In genomic region chr3:138946554-138947302, GRCh38 we compare ENCODE assay signal across 8 cellular contexts. TPM values are rescaled to one million over a fixed set of nuclear protein-coding genes. Genes with fewer than 3 reads are reported as not detected.
DNase-seq lines count a peak whose midpoint lies in the region; ATAC-seq and TF ChIP-seq lines count a peak whose summit lies in the region.

Gene FOXL2, minus strand, starts transcription at chr3:138947137. Its CDS starts 415 bp downstream, at chr3:138946722.
Gene FOXL2NB, plus strand, starts transcription at chr3:138947217. Its CDS starts 148 bp downstream, at chr3:138947365.

- H3K4me3 ChIP-seq in BLaER1 treated with 17β-estradiol and CSF1 and Interleukin-3, amounts not matched to agents 10 nM and 100 nM, result peak within 1 kb of the TSS; percentile 46 to 69 (median 54)
- H3K4me3 ChIP-seq in adrenal gland, result peak within 1 kb of the TSS in 2 of 4 donors; percentile 19 to 64
- H3K4me3 ChIP-seq in thyroid gland (replicated peaks in 1 of 3), result peak within 1 kb of the TSS in 1 of 3 donors; percentile 21

- peak; percentile 41 for DNase-seq in HuH-7.5 (ENCODE audit: low spot score)
- peak; percentile 55 to 77 (median 75) for DNase-seq in adrenal gland
- peak; percentile 66 for DNase-seq in iris pigment epithelial cell (ENCODE audit: low read depth)
- DNase-seq in stimulated activated naive CD8-positive, alpha-beta T cell treated with anti-CD3 and anti-CD28 coated beads, Interleukin-15, Interleukin-2, amounts not matched to agents 100 U/mL and 50 U/mL, for 24 hours, result peak; percentile 32
- no peak for DNase-seq in thyroid gland
- no peak for DNase-seq in LoVo (ENCODE audit: low spot score)

- no peaks in the 10 kb centered on the region for H3K36me3 ChIP-seq in BLaER1 treated with 17β-estradiol and CSF1 and Interleukin-3, amounts not matched to agents 10 nM and 100 nM
- H3K36me3 ChIP-seq in adrenal gland (replicated peaks in 1 of 2), result no peaks in the 10 kb centered on the region
- no peaks in the 10 kb centered on the region for H3K36me3 ChIP-seq in thyroid gland

- H4K20me1 ChIP-seq in BLaER1 treated with 17β-estradiol and CSF1 and Interleukin-3, amounts not matched to agents 10 nM and 100 nM, result peaks cover 0 to 98% (median 88%) of the 10 kb centered on the region in 11 experiments; a peak in 19 of 22 replicates

- H3K27me3 ChIP-seq in BLaER1 treated with 17β-estradiol and CSF1 and Interleukin-3, amounts not matched to agents 10 nM and 100 nM, result peaks cover 100% of the 10 kb centered on the region in 11 experiments
- H3K27me3 ChIP-seq in adrenal gland (peaks cover 68% of the 10 kb centered on the region), thyroid gland (peaks cover 72% of the 10 kb centered on the region)

- no peaks in the 10 kb centered on the region for H3K9me3 ChIP-seq in BLaER1 treated with 17β-estradiol and CSF1 and Interleukin-3, amounts not matched to agents 10 nM and 100 nM (replicated peaks in 1 of 11)
- H3K9me3 ChIP-seq in adrenal gland (replicated peaks in 1 of 3) (no peaks in the 10 kb centered on the region), thyroid gland (no peaks in the 10 kb centered on the region)

- peak within 1 kb of the TSS; percentile 70 to 99 (median 84) for H3K4me2 ChIP-seq in BLaER1 treated with 17β-estradiol and CSF1 and Interleukin-3, amounts not matched to agents 10 nM and 100 nM

- H3K27ac ChIP-seq in BLaER1 treated with 17β-estradiol and CSF1 and Interleukin-3, amounts not matched to agents 10 nM and 100 nM, result no peak within 1 kb of the TSS
- H3K27ac ChIP-seq in adrenal gland (peak within 1 kb of the TSS in 3 of 5 donors; percentile 6 to 74 (median 68)), thyroid gland (no peak within 1 kb of the TSS)

- TF ChIP-seq CTCF in adrenal gland (IDR thresholded peaks at IDR 0.05), result no peak
- TF ChIP-seq CTCF in thyroid gland (IDR thresholded peaks at IDR 0.05), result no peak

- peak within 1 kb of the TSS in 5 of 11 experiments; percentile 20 to 39 (median 36); a peak in 6 of 22 replicates for H3K9ac ChIP-seq in BLaER1 treated with 17β-estradiol and CSF1 and Interleukin-3, amounts not matched to agents 10 nM and 100 nM

- H3K4me1 ChIP-seq in BLaER1 treated with 17β-estradiol and CSF1 and Interleukin-3, amounts not matched to agents 10 nM and 100 nM, result peaks cover 30 to 40% (median 34%) of the 10 kb centered on the region in 10 experiments; a peak in 19 of 20 replicates
- H3K4me1 ChIP-seq in adrenal gland (replicated peaks in 1 of 2), result peaks cover 30 to 37% of the 10 kb centered on the region in 2 donors
- peaks cover 30 to 43% of the 10 kb centered on the region in 2 donors for H3K4me1 ChIP-seq in thyroid gland

- intact Hi-C loops in adrenal gland (cut with DNase I), result no loop called here
- intact Hi-C loops in thyroid gland (cut with DNase I), result no loop called here

- ATAC-seq in stimulated activated naive CD8-positive, alpha-beta T cell treated with anti-CD3 and anti-CD28 coated beads, Interleukin-15, Interleukin-2, amounts not matched to agents 100 U/mL and 50 U/mL, for 24 hours, result peak; percentile 26
- ATAC-seq in GM21515 (IDR thresholded peaks at IDR 0.05; ENCODE audit: unreplicated experiment), result no peak

- TF ChIP-seq POLR2A in adrenal gland (IDR thresholded peaks at IDR 0.05), result peak in 1 of 2 donors; percentile 61
- no peak for TF ChIP-seq POLR2A in thyroid gland (IDR thresholded peaks at IDR 0.05)

- WGBS in adrenal gland, 4 donors, result 0 to 3% (median 1%) methylated on average over 30 to 73 of the region's 74 CpGs
- 1% methylated on average over 18 to 20 of the region's 74 CpGs for whole genome bisulfite sequencing in thyroid gland, 2 donors

RNA-seq across cellular contexts. Expression of gene FOXL2, which starts in this region (rescaled TPM):
- 10 to 100 TPM in 1 of 8 donors, 1 to 10 TPM in 7; 1.1 to 11.2 (median 5.2) TPM for total RNA-seq in adrenal gland
- 1 to 10 TPM in 2 of 3 donors, under 1 TPM in 1; 0.40 to 2.2 (median 2.0) TPM for polyA plus RNA-seq in adrenal gland
- total RNA-seq in thyroid gland, result not detected

RNA-seq across cellular contexts. Expression of gene FOXL2NB, which starts in this region (rescaled TPM):
- total RNA-seq in adrenal gland (1 to 10 TPM in 6 of 8 donors, under 1 TPM in 2; 0.14 to 9.6 (median 3.8) TPM), thyroid gland (not detected)
- polyA plus RNA-seq in adrenal gland, result 1 to 10 TPM in 1 of 3 donors, under 1 TPM in 2; 0.20 to 1.6 (median 0.62) TPM

Comparison
In these comparisons a context has a peak if more than half of its experiments do, and no peak if none do; other contexts are left out.
1. H3K27ac ChIP-seq: peak in adrenal gland (3 of 5); none in BLaER1 treated with 17β-estradiol and CSF1 and Interleukin-3, amounts not matched to agents 10 nM and 100 nM (0 of 11) and thyroid gland (0 of 3).
2. DNase-seq: peak in HuH-7.5 (single experiment), adrenal gland (7 of 7), iris pigment epithelial cell (single experiment) and stimulated activated naive CD8-positive, alpha-beta T cell treated with anti-CD3 and anti-CD28 coated beads, Interleukin-15, Interleukin-2, amounts not matched to agents 100 U/mL and 50 U/mL, for 24 hours (single experiment); none in thyroid gland (0 of 2) and LoVo (single experiment).